ENCODE assay signal across 20 cellular contexts in genomic region chr9:130782883-130783537, GRCh38. TPM values are rescaled to one million over a fixed set of nuclear protein-coding genes. Genes with fewer than 3 reads are reported as not detected.
DNase-seq lines count a peak whose midpoint lies in the region; ATAC-seq and TF ChIP-seq lines count a peak whose summit lies in the region.
"Had no signal": no experiment of that assay in that cellular context is flagged by ENCODE, and none has a peak within 500 bp of the region (broad histone marks: within the 10 kb centered on the region; RNA-seq: fewer than 3 reads in every experiment).

No MANE protein-coding gene starts in this region.

- H3K9ac ChIP-seq in skeletal muscle tissue (ENCODE audit: low read depth in 1 of 3, low read length in 3 of 3) = no peak overlapping the region

- peaks cover 55% of the 10 kb centered on the region for H3K4me1 ChIP-seq in ACC112 (ENCODE audit: control insufficient read depth, insufficient read depth, low read length, unreplicated experiment)
- H3K4me1 ChIP-seq in right atrium auricular region = peaks cover 0 to 72% of the 10 kb centered on the region in 2 donors
- peaks cover 12 to 19% (median 18%) of the 10 kb centered on the region in 3 donors for H3K4me1 ChIP-seq in skeletal muscle tissue (ENCODE audit: control insufficient read depth in 3 of 3, insufficient read depth in 3 of 3, low read length in 3 of 3)

- TF ChIP-seq CTCF in right atrium auricular region (IDR thresholded peaks at IDR 0.05) = no peak

- CTCF ChIA-PET in HEK293T (lab: Yijun Ruan, JAX) = interaction anchor here (0.5 kb wide), 1 partner anchor 19 kb away, joined by 3 read pairs; no protein-coding TSS in a partner anchor

- peaks cover 8% of the 10 kb centered on the region for H3K36me3 ChIP-seq in ACC112 (ENCODE audit: insufficient read depth, low read length)
- no peaks in the 10 kb centered on the region for H3K36me3 ChIP-seq in right atrium auricular region
- no peaks in the 10 kb centered on the region for H3K36me3 ChIP-seq in skeletal muscle tissue (ENCODE audit: control insufficient read depth in 3 of 3, insufficient read depth in 3 of 3, low read length in 3 of 3)

- no peaks in the 10 kb centered on the region for H3K9me3 ChIP-seq in right atrium auricular region
- no peaks in the 10 kb centered on the region for H3K9me3 ChIP-seq in skeletal muscle tissue (ENCODE audit: control insufficient read depth in 3 of 3, low read length in 3 of 3)

- H3K27ac ChIP-seq in ACC112 (ENCODE audit: low read depth, low read length) (peak overlapping the region; percentile 99), right atrium auricular region (peak overlapping the region; percentile 84 to 90), skeletal muscle tissue (ENCODE audit: low read depth, low read length) (peak overlapping the region; percentile 52)

- H3K79me2 ChIP-seq in ACC112 (ENCODE audit: control insufficient read depth, insufficient read depth, low read length, unreplicated experiment) = peaks cover 78% of the 10 kb centered on the region

- POLR2A ChIA-PET in HEK293T (lab: Yijun Ruan, JAX) = no interaction called here

- H2AFZ ChIP-seq in ACC112 (ENCODE audit: low read length, unreplicated experiment) = no peak overlapping the region

- no peaks in the 10 kb centered on the region for H3K27me3 ChIP-seq in ACC112 (ENCODE audit: insufficient read depth, low read length)
- no peaks in the 10 kb centered on the region for H3K27me3 ChIP-seq in right atrium auricular region
- no peaks in the 10 kb centered on the region for H3K27me3 ChIP-seq in skeletal muscle tissue (ENCODE audit: control insufficient read depth in 3 of 3, insufficient read depth in 3 of 3, low read length in 3 of 3)

- DNase-seq in amniotic epithelial cell (ENCODE audit: low read depth) (peak; percentile 17), right atrium auricular region (ENCODE audit: low spot score) (no peak), SKM-1 (lab: John Stamatoyannopoulos, UW; ENCODE audit: unreplicated experiment) (no peak), HEK293T (ENCODE audit: extremely low spot score) (no peak)
- no peak for DNase-seq in stimulated activated naive CD4-positive, alpha-beta T cell treated with Interleukin-2 at 50 U/mL for 16 hours (lab: John Stamatoyannopoulos, UW)
- DNase-seq: activated naive CD4-positive, alpha-beta T cell treated with anti-CD3 and anti-CD28 coated beads, Interleukin-2, amount 50 U/mL, for 16 hours; activated T-cell treated with anti-CD3 and anti-CD28 coated beads, Interleukin-2, amount 50 U/mL, for 48 hours; CD4-positive, alpha-beta T cell; DMS153; GF-D8; NCI-H1436 treated with DMSO at 0.1 percent for 48 hours; NCI-H2227 treated with DMSO at 0.1 percent for 48 hours; nucleus accumbens; PC-3; stimulated activated CD4-positive, alpha-beta T cell treated with anti-CD3 and anti-CD28 coated beads, Interleukin-2, amount 100 ng/mL, for 24 hours; stimulated activated naive CD8-positive, alpha-beta T cell treated with anti-CD3 and anti-CD28 coated beads, Interleukin-15, Interleukin-2, amounts not matched to agents 100 U/mL and 50 U/mL, for 24 hours had no signal

- H3K4me3 ChIP-seq in ACC112 (ENCODE audit: low read depth, low read length) (no peak overlapping the region), right atrium auricular region (no peak overlapping the region), skeletal muscle tissue (ENCODE audit: low read length in 3 of 3) (no peak overlapping the region)
- H3K4me3 ChIP-seq: GM12878 had no signal

- ATAC-seq in GM21390 (IDR thresholded peaks at IDR 0.05; ENCODE audit: unreplicated experiment) = no peak
- ATAC-seq: GM12878; PC-3; stimulated activated naive CD8-positive, alpha-beta T cell treated with anti-CD3 and anti-CD28 coated beads, Interleukin-15, Interleukin-2, amounts not matched to agents 100 U/mL and 50 U/mL, for 24 hours had no signal

TF ChIP-seq in HEK293T, 16 proteins besides CTCF, POLR2A, EP300 and RAD21:
- TF ChIP-seq FOXM1 (IDR thresholded peaks at IDR 0.05; ENCODE audit: borderline replicate concordance) (no peak), FOXK2 (IDR thresholded peaks at IDR 0.05) (no peak)

RNA-seq across cellular contexts. Expression of gene ABL1, which starts 52.0 kb away (rescaled TPM):
- total RNA-seq in right atrium auricular region (10 to 100 TPM; 26.3 to 38.9 TPM), skeletal muscle tissue (27.7 TPM)
